19 cellular contexts compared by ENCODE assay signal in genomic region chr3:100882571-100882981, GRCh38.
DNase-seq lines count a peak whose midpoint lies in the region; ATAC-seq and TF ChIP-seq lines count a peak whose summit lies in the region.
"Had no signal": no experiment of that assay in that cellular context is flagged by ENCODE, and none has a peak within 500 bp of the region (broad histone marks: within the 10 kb centered on the region; RNA-seq: fewer than 3 reads in every experiment).

No MANE protein-coding gene starts in this region.

- TF ChIP-seq CTCF in epithelial cell of esophagus (IDR thresholded peaks at IDR 0.05; ENCODE audit: insufficient read depth, low read depth, low read length, missing control alignments) (no peak), neural cell (IDR thresholded peaks at IDR 0.05; ENCODE audit: poor library complexity, severe bottlenecking) (no peak), progenitor cell of endocrine pancreas (IDR thresholded peaks at IDR 0.05; ENCODE audit: unreplicated experiment) (no peak)

- H3K27me3 ChIP-seq in neural cell (ENCODE audit: insufficient read depth, low read depth, low read length), result no peaks in the 10 kb centered on the region
- H3K27me3 ChIP-seq: BLaER1 had no signal

- no peak for TF ChIP-seq RAD21 in neural cell (conservative IDR thresholded peaks at IDR 0.05)

- no peak for ATAC-seq in activated T-cell treated with anti-CD3 and anti-CD28 coated beads, Interleukin-2, amount 50 U/mL, for 72 hours (replicated peaks in 1 of 2)
- no peak for ATAC-seq in GM21723 (IDR thresholded peaks at IDR 0.05; ENCODE audit: unreplicated experiment)
- ATAC-seq: stimulated activated naive CD8-positive, alpha-beta T cell treated with anti-CD3 and anti-CD28 coated beads, Interleukin-15, amount 100 ng/mL, for 72 hours had no signal

- H3F3A ChIP-seq in neural cell (ENCODE audit: insufficient read depth, low read length, poor library complexity, severe bottlenecking), result no peaks in the 10 kb centered on the region

- H4K20me1 ChIP-seq in neural cell (ENCODE audit: insufficient read depth), result no peaks in the 10 kb centered on the region
- H4K20me1 ChIP-seq: BLaER1 had no signal

- H2AFZ ChIP-seq in neural cell (ENCODE audit: low read depth, low read length), result no peak overlapping the region

- no peak overlapping the region for H3K9ac ChIP-seq in neural cell (ENCODE audit: low read length)
- H3K9ac ChIP-seq: BLaER1 had no signal

- no peak for TF ChIP-seq EP300 in neural cell (conservative IDR thresholded peaks at IDR 0.05; ENCODE audit: poor library complexity, severe bottlenecking)

- peaks cover 12% of the 10 kb centered on the region for H3K27me3 Mint-ChIP-seq in activated T-cell treated with anti-CD3 and anti-CD28 coated beads, Interleukin-2, amount 50 U/mL, for 72 hours (ENCODE audit: low read depth)
- no peaks in the 10 kb centered on the region for H3K27me3 Mint-ChIP-seq in progenitor cell of endocrine pancreas
- H3K27me3 Mint-ChIP-seq in activated T-helper 2 cell treated with anti-CD3 and anti-CD28 coated beads, Interferon-gamma antibody, Interleukin-2, Interleukin-4, amounts not matched to agents 10 μg/mL and 5 μg/mL and 100 μg/mL, durations not matched to agents 14 hours and 24 hours and 36 hours (ENCODE audit: low read depth), result peaks cover 15% of the 10 kb centered on the region
- H3K27me3 Mint-ChIP-seq: brain had no signal

- H3K27ac ChIP-seq in neural cell (ENCODE audit: low read length), result peak overlapping the region; percentile 22
- H3K27ac ChIP-seq: BLaER1, VCaP had no signal

- no peaks in the 10 kb centered on the region for H3K79me2 ChIP-seq in neural cell (replicated peaks; ENCODE audit: insufficient read depth, low read length)

- H3K4me3 ChIP-seq in epithelial cell of esophagus (ENCODE audit: low read length) (no peak overlapping the region), neural cell (ENCODE audit: low read length) (no peak overlapping the region)
- H3K4me3 ChIP-seq: BLaER1 had no signal

- intact Hi-C loops in activated T-helper 2 cell treated with anti-CD3 and anti-CD28 coated beads, Interferon-gamma antibody, Interleukin-2, Interleukin-4, amounts not matched to agents 10 μg/mL and 5 μg/mL and 100 μg/mL, durations not matched to agents 14 hours and 24 hours and 36 hours (cut with micrococcal nuclease), result no loop called here

- H3K4me3 Mint-ChIP-seq in activated T-cell treated with anti-CD3 and anti-CD28 coated beads, Interleukin-2, amount 50 U/mL, for 72 hours, result no peak overlapping the region
- H3K4me3 Mint-ChIP-seq in progenitor cell of endocrine pancreas (ENCODE audit: low read depth), result no peak overlapping the region
- no peak overlapping the region for H3K4me3 Mint-ChIP-seq in activated T-helper 2 cell treated with anti-CD3 and anti-CD28 coated beads, Interferon-gamma antibody, Interleukin-2, Interleukin-4, amounts not matched to agents 10 μg/mL and 5 μg/mL and 100 μg/mL, durations not matched to agents 14 hours and 24 hours and 36 hours (ENCODE audit: low read depth)
- H3K4me3 Mint-ChIP-seq: brain; stimulated activated naive CD8-positive, alpha-beta T cell treated with anti-CD3 and anti-CD28 coated beads, Interleukin-15, amount 100 ng/mL, for 72 hours had no signal

- no peaks in the 10 kb centered on the region for H3K36me3 Mint-ChIP-seq in activated T-cell treated with anti-CD3 and anti-CD28 coated beads, Interleukin-2, amount 50 U/mL, for 72 hours (ENCODE audit: insufficient read depth in 2 of 2)
- H3K36me3 Mint-ChIP-seq in progenitor cell of endocrine pancreas (ENCODE audit: insufficient read depth), result no peaks in the 10 kb centered on the region
- no peaks in the 10 kb centered on the region for H3K36me3 Mint-ChIP-seq in activated T-helper 2 cell treated with anti-CD3 and anti-CD28 coated beads, Interferon-gamma antibody, Interleukin-2, Interleukin-4, amounts not matched to agents 10 μg/mL and 5 μg/mL and 100 μg/mL, durations not matched to agents 14 hours and 24 hours and 36 hours (ENCODE audit: low read depth)
- H3K36me3 Mint-ChIP-seq: brain had no signal

- no peaks in the 10 kb centered on the region for H3K9me3 Mint-ChIP-seq in activated T-cell treated with anti-CD3 and anti-CD28 coated beads, Interleukin-2, amount 50 U/mL, for 72 hours
- H3K9me3 Mint-ChIP-seq in progenitor cell of endocrine pancreas (ENCODE audit: low read depth), result no peaks in the 10 kb centered on the region
- no peaks in the 10 kb centered on the region for H3K9me3 Mint-ChIP-seq in activated T-helper 2 cell treated with anti-CD3 and anti-CD28 coated beads, Interferon-gamma antibody, Interleukin-2, Interleukin-4, amounts not matched to agents 10 μg/mL and 5 μg/mL and 100 μg/mL, durations not matched to agents 14 hours and 24 hours and 36 hours
- H3K9me3 Mint-ChIP-seq: brain; stimulated activated naive CD8-positive, alpha-beta T cell treated with anti-CD3 and anti-CD28 coated beads, Interleukin-15, amount 100 ng/mL, for 72 hours had no signal

- no peak overlapping the region for H3K4me2 ChIP-seq in neural cell (ENCODE audit: low read length)
- H3K4me2 ChIP-seq: BLaER1 had no signal

- no peaks in the 10 kb centered on the region for H3K36me3 ChIP-seq in neural cell (ENCODE audit: insufficient read depth, low read length)
- H3K36me3 ChIP-seq: BLaER1 had no signal

- DNase-seq in GM04503 (ENCODE audit: low read depth) (peak; percentile 34), epithelial cell of esophagus (ENCODE audit: low read depth) (peak; percentile 60), progenitor cell of endocrine pancreas (ENCODE audit: low spot score, unreplicated experiment) (no peak)
- no peak for DNase-seq in activated T-cell treated with anti-CD3 and anti-CD28 coated beads, Interleukin-2, amount 50 U/mL, for 72 hours
- DNase-seq in activated T-helper 2 cell treated with anti-CD3 and anti-CD28 coated beads, Interferon-gamma antibody, Interleukin-2, Interleukin-4, amounts not matched to agents 10 μg/mL and 5 μg/mL and 100 μg/mL, durations not matched to agents 14 hours and 24 hours and 36 hours (ENCODE audit: low spot score), result no peak
- DNase-seq: DMS79; H7; head of caudate nucleus; kidney; NCI-H2227 treated with DMSO at 0.1 percent for 48 hours; posterior cingulate gyrus; stimulated activated naive CD8-positive, alpha-beta T cell treated with anti-CD3 and anti-CD28 coated beads, Interleukin-15, amount 100 ng/mL, for 72 hours; SW 1271 had no signal

- H3K27ac Mint-ChIP-seq in activated T-cell treated with anti-CD3 and anti-CD28 coated beads, Interleukin-2, amount 50 U/mL, for 72 hours, result no peak overlapping the region
- H3K27ac Mint-ChIP-seq in progenitor cell of endocrine pancreas, result no peak overlapping the region
- H3K27ac Mint-ChIP-seq in activated T-helper 2 cell treated with anti-CD3 and anti-CD28 coated beads, Interferon-gamma antibody, Interleukin-2, Interleukin-4, amounts not matched to agents 10 μg/mL and 5 μg/mL and 100 μg/mL, durations not matched to agents 14 hours and 24 hours and 36 hours, result no peak overlapping the region
- H3K27ac Mint-ChIP-seq: stimulated activated naive CD8-positive, alpha-beta T cell treated with anti-CD3 and anti-CD28 coated beads, Interleukin-15, amount 100 ng/mL, for 72 hours had no signal

- no peaks in the 10 kb centered on the region for H3K9me3 ChIP-seq in neural cell (ENCODE audit: low read length)
- H3K9me3 ChIP-seq: BLaER1 had no signal

- H3K4me1 Mint-ChIP-seq in activated T-cell treated with anti-CD3 and anti-CD28 coated beads, Interleukin-2, amount 50 U/mL, for 72 hours (ENCODE audit: low read depth), result no peaks in the 10 kb centered on the region
- H3K4me1 Mint-ChIP-seq in progenitor cell of endocrine pancreas (ENCODE audit: low read depth), result no peaks in the 10 kb centered on the region
- H3K4me1 Mint-ChIP-seq in activated T-helper 2 cell treated with anti-CD3 and anti-CD28 coated beads, Interferon-gamma antibody, Interleukin-2, Interleukin-4, amounts not matched to agents 10 μg/mL and 5 μg/mL and 100 μg/mL, durations not matched to agents 14 hours and 24 hours and 36 hours (ENCODE audit: low read depth), result no peaks in the 10 kb centered on the region
- H3K4me1 Mint-ChIP-seq: stimulated activated naive CD8-positive, alpha-beta T cell treated with anti-CD3 and anti-CD28 coated beads, Interleukin-15, amount 100 ng/mL, for 72 hours had no signal

- H3K9me2 ChIP-seq in neural cell (ENCODE audit: insufficient read depth, low read length), result no peaks in the 10 kb centered on the region

TF ChIP-seq in PFSK-1, 5 proteins besides CTCF, POLR2A, EP300 and RAD21:
- no peak for TF ChIP-seq TAF1 (IDR thresholded peaks at IDR 0.05; ENCODE audit: borderline replicate concordance, insufficient read depth, low read length)
- 0 out of 2 replicates have a peak, but pooled peaks have one; percentile 22 for TF ChIP-seq SIN3A (IDR thresholded peaks at IDR 0.05; ENCODE audit: borderline replicate concordance, insufficient read depth, low read length)

TF ChIP-seq in neural cell, 6 proteins besides CTCF, POLR2A, EP300 and RAD21:
- TF ChIP-seq POLR2AphosphoS5 (IDR thresholded peaks at IDR 0.05) (no peak), REST (IDR thresholded peaks at IDR 0.05; ENCODE audit: borderline replicate concordance) (peak; percentile 57)

Comparison
In these comparisons a context has a peak if more than half of its experiments do, and no peak if none do; other contexts are left out.
1. DNase-seq: peak in GM04503 (single experiment) and epithelial cell of esophagus (single experiment); none in activated T-cell treated with anti-CD3 and anti-CD28 coated beads, Interleukin-2, amount 50 U/mL, for 72 hours (0 of 2), progenitor cell of endocrine pancreas (single experiment) and activated T-helper 2 cell treated with anti-CD3 and anti-CD28 coated beads, Interferon-gamma antibody, Interleukin-2, Interleukin-4, amounts not matched to agents 10 μg/mL and 5 μg/mL and 100 μg/mL, durations not matched to agents 14 hours and 24 hours and 36 hours (single experiment).